11 cellular contexts compared by ENCODE assay signal in genomic region chr9:133758228-133758627, GRCh38.
"Had no signal": no experiment of that assay in that cellular context is flagged by ENCODE, and none has a peak within 500 bp of the region (broad histone marks: within the 10 kb centered on the region; RNA-seq: fewer than 3 reads in every experiment).

No MANE protein-coding gene starts in this region.

- H3K4me1 ChIP-seq: neural progenitor cell, tibial artery had no signal

- H3K36me3 ChIP-seq: neural progenitor cell had no signal

- FAIRE-seq: islet of Langerhans had no signal

- H3K9me3 ChIP-seq: tibial artery had no signal

- H3K27ac ChIP-seq: neural progenitor cell, skin epidermis, tibial artery had no signal

- H3K4me3 ChIP-seq: neural progenitor cell, skin epidermis, tibial artery had no signal

- DNase-seq: activated CD4-positive, alpha-beta memory T cell treated with anti-CD3 and anti-CD28 coated beads for 36 hours; amygdala; foreskin melanocyte; left ventricle myocardium superior; mesenchymal stem cell; stimulated activated CD4-positive, alpha-beta T cell treated with anti-CD3 and anti-CD28 coated beads, Interleukin-4, amount 100 ng/mL, for 4 hours; T-helper 9 cell had no signal

- H3K9ac ChIP-seq: neural progenitor cell had no signal
